In the genomic region with DNA sequence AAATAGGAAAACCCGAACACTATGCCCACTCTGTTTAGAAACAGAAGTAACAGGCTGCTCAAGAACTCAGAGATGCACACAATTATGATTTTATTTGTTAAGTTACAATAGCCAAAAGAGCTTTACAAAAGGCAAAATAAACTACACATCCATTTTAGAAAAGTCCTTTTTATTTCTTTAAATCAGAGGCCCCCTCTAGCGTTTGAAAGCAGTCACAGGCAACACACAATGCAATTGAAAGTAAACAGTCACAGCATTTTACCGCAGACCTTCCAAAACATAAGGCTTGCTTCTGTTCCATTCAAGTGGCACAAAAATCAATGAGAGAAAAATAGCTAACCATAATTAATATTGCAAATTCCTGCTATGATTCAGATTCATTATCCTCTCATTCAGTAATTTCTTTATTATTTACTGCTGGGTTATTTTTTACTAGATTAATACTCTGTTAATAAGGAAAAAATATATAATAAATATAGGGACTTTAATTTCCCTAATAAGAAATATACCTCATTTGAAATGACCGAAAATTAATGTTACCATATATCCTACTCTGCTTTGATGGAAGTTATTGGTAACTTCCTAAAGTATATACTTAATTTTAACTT, we compare ENCODE assay signal across 8 cellular contexts.
DNase-seq lines count a peak whose midpoint lies in the region; ATAC-seq and TF ChIP-seq lines count a peak whose summit lies in the region.

No MANE protein-coding gene starts in this region.

- no peaks in the 10 kb centered on the region for H3F3A ChIP-seq in neural cell (ENCODE audit: insufficient read depth, low read length, poor library complexity, severe bottlenecking)

- H3K79me2 ChIP-seq in neural cell (replicated peaks; ENCODE audit: insufficient read depth, low read length) = no peaks in the 10 kb centered on the region

- H3K27ac Mint-ChIP-seq in natural killer cell (no peak overlapping the region), endodermal cell (no peak overlapping the region), immature natural killer cell (no peak overlapping the region)
- H3K27ac Mint-ChIP-seq in natural killer cell treated with Interleukin-12 subunit alpha and Interleukin-12 subunit beta and Interleukin-15 and Interleukin-18, amount 100 ng/mL, for 72 hours = no peak overlapping the region

- H3K9me2 ChIP-seq in neural cell (ENCODE audit: insufficient read depth, low read length) = no peaks in the 10 kb centered on the region

- DNase-seq in natural killer cell = no peak
- no peak for DNase-seq in natural killer cell treated with Interleukin-12 subunit alpha and Interleukin-12 subunit beta and Interleukin-15 and Interleukin-18, amount 100 ng/mL, for 72 hours (ENCODE audit: low spot score)
- DNase-seq in NCI-H774 (lab: John Stamatoyannopoulos, UW) = peak; percentile 30
- DNase-seq in endodermal cell = peak; percentile 53
- no peak for DNase-seq in stimulated activated CD4-positive, alpha-beta T cell treated with anti-CD3 and anti-CD28 coated beads, Interleukin-12 subunit alpha, Interleukin-12 subunit beta, amount 100 ng/mL, for 4 hours
- no peak for DNase-seq in immature natural killer cell

- peak; percentile 77 for TF ChIP-seq RAD21 in neural cell (conservative IDR thresholded peaks at IDR 0.05)

- H3K4me1 ChIP-seq in endodermal cell (ENCODE audit: control insufficient read depth, insufficient read depth, low read length) = no peaks in the 10 kb centered on the region

- H3K9ac ChIP-seq in endodermal cell (ENCODE audit: extremely low read depth, low read length, poor library complexity, severe bottlenecking) = no peak overlapping the region
- no peak overlapping the region for H3K9ac ChIP-seq in neural cell (ENCODE audit: low read length)

- H3K36me3 ChIP-seq in endodermal cell (ENCODE audit: control insufficient read depth, insufficient read depth, low read length) (peaks cover 18% of the 10 kb centered on the region), neural cell (ENCODE audit: insufficient read depth, low read length) (no peaks in the 10 kb centered on the region)

- H3K9me3 ChIP-seq in endodermal cell (ENCODE audit: control insufficient read depth, low read length) (no peaks in the 10 kb centered on the region), neural cell (ENCODE audit: low read length) (no peaks in the 10 kb centered on the region)

- H4K20me1 ChIP-seq in neural cell (ENCODE audit: insufficient read depth) = no peaks in the 10 kb centered on the region

- H3K4me3 ChIP-seq in endodermal cell (ENCODE audit: low read length) (no peak overlapping the region), neural cell (ENCODE audit: low read length) (no peak overlapping the region)

- H3K36me3 Mint-ChIP-seq in natural killer cell = peaks cover 17% of the 10 kb centered on the region
- peaks cover 5% of the 10 kb centered on the region for H3K36me3 Mint-ChIP-seq in natural killer cell treated with Interleukin-12 subunit alpha and Interleukin-12 subunit beta and Interleukin-15 and Interleukin-18, amount 100 ng/mL, for 72 hours
- H3K36me3 Mint-ChIP-seq in endodermal cell (ENCODE audit: low read depth) = peaks cover 7% of the 10 kb centered on the region
- H3K36me3 Mint-ChIP-seq in immature natural killer cell = peaks cover 7 to 29% (median 9%) of the 10 kb centered on the region in 3 donors

- WGBS in endodermal cell (ENCODE audit: insufficient coverage in 1 of 2, insufficient read length in 1 of 2), 2 experiments = 56% methylated on average over 3 of the region's 4 CpGs; no CpG with 5 or more reads in 1 of the 2 experiments

- no peak overlapping the region for H3K27ac ChIP-seq in endodermal cell (ENCODE audit: low read depth, low read length)
- H3K27ac ChIP-seq in neural cell (ENCODE audit: low read length) = no peak overlapping the region

- no peaks in the 10 kb centered on the region for H3K4me1 Mint-ChIP-seq in natural killer cell
- H3K4me1 Mint-ChIP-seq in natural killer cell treated with Interleukin-12 subunit alpha and Interleukin-12 subunit beta and Interleukin-15 and Interleukin-18, amount 100 ng/mL, for 72 hours (ENCODE audit: low read depth in 2 of 2) = no peaks in the 10 kb centered on the region
- H3K4me1 Mint-ChIP-seq in endodermal cell = no peaks in the 10 kb centered on the region
- H3K4me1 Mint-ChIP-seq in immature natural killer cell = no peaks in the 10 kb centered on the region

- no peak for TF ChIP-seq EP300 in neural cell (conservative IDR thresholded peaks at IDR 0.05; ENCODE audit: poor library complexity, severe bottlenecking)

- peak; percentile 18 for TF ChIP-seq CTCF in natural killer cell (IDR thresholded peaks at IDR 0.05)
- peak; percentile 87 for TF ChIP-seq CTCF in endodermal cell (conservative IDR thresholded peaks at IDR 0.05)
- TF ChIP-seq CTCF in neural cell (IDR thresholded peaks at IDR 0.05; ENCODE audit: poor library complexity, severe bottlenecking) = peak; percentile 76

- H2AFZ ChIP-seq in neural cell (ENCODE audit: low read depth, low read length) = no peak overlapping the region

- no peaks in the 10 kb centered on the region for H3K27me3 ChIP-seq in endodermal cell (ENCODE audit: control insufficient read depth, insufficient read depth, low read length, poor library complexity, severe bottlenecking)
- H3K27me3 ChIP-seq in neural cell (ENCODE audit: insufficient read depth, low read depth, low read length) = no peaks in the 10 kb centered on the region

- no peak overlapping the region for H3K4me2 ChIP-seq in neural cell (ENCODE audit: low read length)

- intact Hi-C loops in natural killer cell (cut with micrococcal nuclease) = no loop called here

- ATAC-seq in natural killer cell (no peak), GM19328 (IDR thresholded peaks at IDR 0.05; ENCODE audit: unreplicated experiment) (no peak)
- ATAC-seq in natural killer cell treated with Interleukin-12 subunit alpha and Interleukin-12 subunit beta and Interleukin-15 and Interleukin-18, amount 100 ng/mL, for 72 hours = no peak

- no peak overlapping the region for H3K4me3 Mint-ChIP-seq in natural killer cell
- no peak overlapping the region for H3K4me3 Mint-ChIP-seq in natural killer cell treated with Interleukin-12 subunit alpha and Interleukin-12 subunit beta and Interleukin-15 and Interleukin-18, amount 100 ng/mL, for 72 hours
- H3K4me3 Mint-ChIP-seq in endodermal cell = no peak overlapping the region
- H3K4me3 Mint-ChIP-seq in immature natural killer cell = no peak overlapping the region

- H3K27me3 Mint-ChIP-seq in natural killer cell (ENCODE audit: low read depth in 2 of 2) (no peaks in the 10 kb centered on the region), endodermal cell (ENCODE audit: insufficient read depth) (no peaks in the 10 kb centered on the region), immature natural killer cell (ENCODE audit: low read depth in 3 of 3) (no peaks in the 10 kb centered on the region)
- no peaks in the 10 kb centered on the region for H3K27me3 Mint-ChIP-seq in natural killer cell treated with Interleukin-12 subunit alpha and Interleukin-12 subunit beta and Interleukin-15 and Interleukin-18, amount 100 ng/mL, for 72 hours

- no peaks in the 10 kb centered on the region for H3K9me3 Mint-ChIP-seq in natural killer cell
- no peaks in the 10 kb centered on the region for H3K9me3 Mint-ChIP-seq in natural killer cell treated with Interleukin-12 subunit alpha and Interleukin-12 subunit beta and Interleukin-15 and Interleukin-18, amount 100 ng/mL, for 72 hours
- H3K9me3 Mint-ChIP-seq in endodermal cell = no peaks in the 10 kb centered on the region
- no peaks in the 10 kb centered on the region for H3K9me3 Mint-ChIP-seq in immature natural killer cell

TF ChIP-seq in neural cell, 6 proteins besides CTCF, POLR2A, EP300 and RAD21:
- no peak for TF ChIP-seq TAF1 (IDR thresholded peaks at IDR 0.05; ENCODE audit: low read depth)
- TF ChIP-seq MXI1 (conservative IDR thresholded peaks at IDR 0.05; ENCODE audit: poor library complexity, severe bottlenecking) = no peak
- no peak for TF ChIP-seq EZH2 (IDR thresholded peaks at IDR 0.05; ENCODE audit: borderline replicate concordance, insufficient read depth, low read length, poor library complexity, severe bottlenecking)
- TF ChIP-seq SMC3 (conservative IDR thresholded peaks at IDR 0.05; ENCODE audit: poor library complexity) = peak; percentile 85

Comparison
In these comparisons a context has a peak if more than half of its experiments do, and no peak if none do; other contexts are left out.
1. DNase-seq: peak in NCI-H774 (single experiment) and endodermal cell (single experiment); none in natural killer cell (single experiment), natural killer cell treated with Interleukin-12 subunit alpha and Interleukin-12 subunit beta and Interleukin-15 and Interleukin-18, amount 100 ng/mL, for 72 hours (single experiment), stimulated activated CD4-positive, alpha-beta T cell treated with anti-CD3 and anti-CD28 coated beads, Interleukin-12 subunit alpha, Interleukin-12 subunit beta, amount 100 ng/mL, for 4 hours (single experiment) and immature natural killer cell (0 of 3).
2. CTCF ChIP-seq: peak in every context shown above with its lines; median percentile 87 in endodermal cell; 76 in neural cell; 18 in natural killer cell.